ENCODE assay signal across 1 cellular context in genomic region chr11:60899021-60899936, GRCh38.
TF ChIP-seq lines count a peak whose summit lies in the region.

No MANE protein-coding gene starts in this region.

TF ChIP-seq in Ishikawa, 13 proteins besides CTCF, POLR2A, EP300 and RAD21 (continued from another document):
- TF ChIP-seq, protein P1, sequence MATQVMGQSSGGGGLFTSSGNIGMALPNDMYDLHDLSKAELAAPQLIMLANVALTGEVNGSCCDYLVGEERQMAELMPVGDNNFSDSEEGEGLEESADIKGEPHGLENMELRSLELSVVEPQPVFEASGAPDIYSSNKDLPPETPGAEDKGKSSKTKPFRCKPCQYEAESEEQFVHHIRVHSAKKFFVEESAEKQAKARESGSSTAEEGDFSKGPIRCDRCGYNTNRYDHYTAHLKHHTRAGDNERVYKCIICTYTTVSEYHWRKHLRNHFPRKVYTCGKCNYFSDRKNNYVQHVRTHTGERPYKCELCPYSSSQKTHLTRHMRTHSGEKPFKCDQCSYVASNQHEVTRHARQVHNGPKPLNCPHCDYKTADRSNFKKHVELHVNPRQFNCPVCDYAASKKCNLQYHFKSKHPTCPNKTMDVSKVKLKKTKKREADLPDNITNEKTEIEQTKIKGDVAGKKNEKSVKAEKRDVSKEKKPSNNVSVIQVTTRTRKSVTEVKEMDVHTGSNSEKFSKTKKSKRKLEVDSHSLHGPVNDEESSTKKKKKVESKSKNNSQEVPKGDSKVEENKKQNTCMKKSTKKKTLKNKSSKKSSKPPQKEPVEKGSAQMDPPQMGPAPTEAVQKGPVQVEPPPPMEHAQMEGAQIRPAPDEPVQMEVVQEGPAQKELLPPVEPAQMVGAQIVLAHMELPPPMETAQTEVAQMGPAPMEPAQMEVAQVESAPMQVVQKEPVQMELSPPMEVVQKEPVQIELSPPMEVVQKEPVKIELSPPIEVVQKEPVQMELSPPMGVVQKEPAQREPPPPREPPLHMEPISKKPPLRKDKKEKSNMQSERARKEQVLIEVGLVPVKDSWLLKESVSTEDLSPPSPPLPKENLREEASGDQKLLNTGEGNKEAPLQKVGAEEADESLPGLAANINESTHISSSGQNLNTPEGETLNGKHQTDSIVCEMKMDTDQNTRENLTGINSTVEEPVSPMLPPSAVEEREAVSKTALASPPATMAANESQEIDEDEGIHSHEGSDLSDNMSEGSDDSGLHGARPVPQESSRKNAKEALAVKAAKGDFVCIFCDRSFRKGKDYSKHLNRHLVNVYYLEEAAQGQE (IDR thresholded peaks at IDR 0.05; ENCODE audit: low read depth), result no peak
- TF ChIP-seq, protein P2, sequence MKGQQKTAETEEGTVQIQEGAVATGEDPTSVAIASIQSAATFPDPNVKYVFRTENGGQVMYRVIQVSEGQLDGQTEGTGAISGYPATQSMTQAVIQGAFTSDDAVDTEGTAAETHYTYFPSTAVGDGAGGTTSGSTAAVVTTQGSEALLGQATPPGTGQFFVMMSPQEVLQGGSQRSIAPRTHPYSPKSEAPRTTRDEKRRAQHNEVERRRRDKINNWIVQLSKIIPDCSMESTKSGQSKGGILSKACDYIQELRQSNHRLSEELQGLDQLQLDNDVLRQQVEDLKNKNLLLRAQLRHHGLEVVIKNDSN (IDR thresholded peaks at IDR 0.05), result no peak
- TF ChIP-seq TEAD4 (IDR thresholded peaks at IDR 0.05) (no peak), TAF1 (IDR thresholded peaks at IDR 0.05; ENCODE audit: low read depth) (no peak), YY1 (IDR thresholded peaks at IDR 0.05; ENCODE audit: low read depth) (no peak), TCF12 (IDR thresholded peaks at IDR 0.05; ENCODE audit: low read depth) (no peak), CEBPB (IDR thresholded peaks at IDR 0.05) (no peak), FOXM1 (IDR thresholded peaks at IDR 0.05; ENCODE audit: borderline replicate concordance, low read depth) (no peak)
- TF ChIP-seq, protein P3, sequence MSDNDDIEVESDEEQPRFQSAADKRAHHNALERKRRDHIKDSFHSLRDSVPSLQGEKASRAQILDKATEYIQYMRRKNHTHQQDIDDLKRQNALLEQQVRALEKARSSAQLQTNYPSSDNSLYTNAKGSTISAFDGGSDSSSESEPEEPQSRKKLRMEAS (IDR thresholded peaks at IDR 0.05), result no peak
